ENCODE assay signal across 9 cellular contexts in genomic region chr19:4556574-4557185, GRCh38. TPM values are rescaled to one million over a fixed set of nuclear protein-coding genes. Genes with fewer than 3 reads are reported as not detected.
DNase-seq lines count a peak whose midpoint lies in the region; ATAC-seq lines count a peak whose summit lies in the region.
"Had no signal": no experiment of that assay in that cellular context is flagged by ENCODE, and none has a peak within 500 bp of the region (broad histone marks: within the 10 kb centered on the region; RNA-seq: fewer than 3 reads in every experiment).

No MANE protein-coding gene starts in this region.

- no peaks in the 10 kb centered on the region for H3K4me1 Mint-ChIP-seq in activated CD8-positive, alpha-beta memory T cell treated with anti-CD3 and anti-CD28 coated beads, Interleukin-2, amount 10 ng/mL, durations not matched to agents 7 days and 5 days
- peaks cover 54% of the 10 kb centered on the region for H3K4me1 Mint-ChIP-seq in dendritic cell treated with granulocyte-macrophage colony-stimulating factor and Interleukin-4, amounts not matched to agents 40 ng/mL and 50 ng/mL, for 4 days (ENCODE audit: low read depth)

- no peaks in the 10 kb centered on the region for H3K36me3 Mint-ChIP-seq in activated CD8-positive, alpha-beta memory T cell treated with anti-CD3 and anti-CD28 coated beads, Interleukin-2, amount 10 ng/mL, durations not matched to agents 7 days and 5 days
- peaks cover 21% of the 10 kb centered on the region for H3K36me3 Mint-ChIP-seq in dendritic cell treated with granulocyte-macrophage colony-stimulating factor and Interleukin-4, amounts not matched to agents 40 ng/mL and 50 ng/mL, for 4 days (ENCODE audit: low read depth)

- ATAC-seq in activated CD8-positive, alpha-beta memory T cell treated with anti-CD3 and anti-CD28 coated beads, Interleukin-2, amount 10 ng/mL, durations not matched to agents 7 days and 5 days: peak; percentile 54
- no peak for ATAC-seq in HG02588 (IDR thresholded peaks at IDR 0.05; ENCODE audit: unreplicated experiment)

- CTCF ChIA-PET in activated CD8-positive, alpha-beta memory T cell treated with anti-CD3 and anti-CD28 coated beads, Interleukin-2, amount 10 ng/mL, durations not matched to agents 7 days and 5 days (lab: Charles Lee): interaction anchor here (0.6 to 1.6 kb wide), 4 partner anchors 11 to 80 kb away, joined by 3 to 6 read pairs (median 4); partner anchors contain the start of gene PLIN5

- no peak overlapping the region for H3K27ac Mint-ChIP-seq in activated CD8-positive, alpha-beta memory T cell treated with anti-CD3 and anti-CD28 coated beads, Interleukin-2, amount 10 ng/mL, durations not matched to agents 7 days and 5 days
- peak overlapping the region; percentile 43 for H3K27ac Mint-ChIP-seq in dendritic cell treated with granulocyte-macrophage colony-stimulating factor and Interleukin-4, amounts not matched to agents 40 ng/mL and 50 ng/mL, for 4 days

- H3K4me3 Mint-ChIP-seq in activated CD8-positive, alpha-beta memory T cell treated with anti-CD3 and anti-CD28 coated beads, Interleukin-2, amount 10 ng/mL, durations not matched to agents 7 days and 5 days: no peak overlapping the region
- H3K4me3 Mint-ChIP-seq in dendritic cell treated with granulocyte-macrophage colony-stimulating factor and Interleukin-4, amounts not matched to agents 40 ng/mL and 50 ng/mL, for 4 days: no peak overlapping the region

- H3K27me3 Mint-ChIP-seq in activated CD8-positive, alpha-beta memory T cell treated with anti-CD3 and anti-CD28 coated beads, Interleukin-2, amount 10 ng/mL, durations not matched to agents 7 days and 5 days: no peaks in the 10 kb centered on the region
- peaks cover 3% of the 10 kb centered on the region for H3K27me3 Mint-ChIP-seq in dendritic cell treated with granulocyte-macrophage colony-stimulating factor and Interleukin-4, amounts not matched to agents 40 ng/mL and 50 ng/mL, for 4 days

- in situ Hi-C loops in KBM-7 (cut with MboI; ENCODE audit: low pct_unique_long_range_greater_than_20kb, low sequenced_read_pairs): no loop called here

- peak; percentile 43 for DNase-seq in activated CD8-positive, alpha-beta memory T cell treated with anti-CD3 and anti-CD28 coated beads, Interleukin-2, amount 10 ng/mL, durations not matched to agents 7 days and 5 days
- DNase-seq in activated CD8-positive, alpha-beta memory T cell treated with anti-CD3 and anti-CD28 coated beads, Interleukin-2, amount 50 U/mL, for 4 hours: no peak
- peak; percentile 60 for DNase-seq in NCI-H774 (lab: John Stamatoyannopoulos, UW)
- peak; percentile 23 to 52 for DNase-seq in stimulated activated CD4-positive, alpha-beta T cell treated with anti-CD3 and anti-CD28 coated beads, Interleukin-2, amount 100 ng/mL, for 48 hours
- DNase-seq in KBM-7: no peak
- DNase-seq in T-helper 9 cell: no peak
- DNase-seq: aorta had no signal

- intact Hi-C loops in dendritic cell treated with granulocyte-macrophage colony-stimulating factor and Interleukin-4, amounts not matched to agents 40 ng/mL and 50 ng/mL, for 4 days (cut with micrococcal nuclease): no loop called here

- no peaks in the 10 kb centered on the region for H3K9me3 Mint-ChIP-seq in activated CD8-positive, alpha-beta memory T cell treated with anti-CD3 and anti-CD28 coated beads, Interleukin-2, amount 10 ng/mL, durations not matched to agents 7 days and 5 days (ENCODE audit: low read depth)
- H3K9me3 Mint-ChIP-seq in dendritic cell treated with granulocyte-macrophage colony-stimulating factor and Interleukin-4, amounts not matched to agents 40 ng/mL and 50 ng/mL, for 4 days: peaks cover 8% of the 10 kb centered on the region

RNA-seq across cellular contexts. Expression of gene SEMA6B, which starts 2.8 kb away (rescaled TPM):
- total RNA-seq in activated CD8-positive, alpha-beta memory T cell treated with anti-CD3 and anti-CD28 coated beads, Interleukin-2, amount 10 ng/mL, durations not matched to agents 7 days and 5 days: not detected

RNA-seq across cellular contexts. Expression of gene LRG1, which starts 16.8 kb away (rescaled TPM):
- total RNA-seq in activated CD8-positive, alpha-beta memory T cell treated with anti-CD3 and anti-CD28 coated beads, Interleukin-2, amount 10 ng/mL, durations not matched to agents 7 days and 5 days: under 1 TPM; 0.32 to 0.35 TPM

RNA-seq across cellular contexts. Expression of gene PLIN5, which starts 21.7 kb away (rescaled TPM):
- total RNA-seq in activated CD8-positive, alpha-beta memory T cell treated with anti-CD3 and anti-CD28 coated beads, Interleukin-2, amount 10 ng/mL, durations not matched to agents 7 days and 5 days: not detected

RNA-seq across cellular contexts. Expression of gene PLIN4, which starts 38.4 kb away (rescaled TPM):
- not detected for total RNA-seq in activated CD8-positive, alpha-beta memory T cell treated with anti-CD3 and anti-CD28 coated beads, Interleukin-2, amount 10 ng/mL, durations not matched to agents 7 days and 5 days

Comparison
In these comparisons a context has a peak if more than half of its experiments do, and no peak if none do; other contexts are left out.
1. DNase-seq: peak in activated CD8-positive, alpha-beta memory T cell treated with anti-CD3 and anti-CD28 coated beads, Interleukin-2, amount 10 ng/mL, durations not matched to agents 7 days and 5 days (single experiment), NCI-H774 (single experiment) and stimulated activated CD4-positive, alpha-beta T cell treated with anti-CD3 and anti-CD28 coated beads, Interleukin-2, amount 100 ng/mL, for 48 hours (2 of 2); none in activated CD8-positive, alpha-beta memory T cell treated with anti-CD3 and anti-CD28 coated beads, Interleukin-2, amount 50 U/mL, for 4 hours (single experiment), KBM-7 (single experiment) and T-helper 9 cell (single experiment).